In the genomic region with DNA sequence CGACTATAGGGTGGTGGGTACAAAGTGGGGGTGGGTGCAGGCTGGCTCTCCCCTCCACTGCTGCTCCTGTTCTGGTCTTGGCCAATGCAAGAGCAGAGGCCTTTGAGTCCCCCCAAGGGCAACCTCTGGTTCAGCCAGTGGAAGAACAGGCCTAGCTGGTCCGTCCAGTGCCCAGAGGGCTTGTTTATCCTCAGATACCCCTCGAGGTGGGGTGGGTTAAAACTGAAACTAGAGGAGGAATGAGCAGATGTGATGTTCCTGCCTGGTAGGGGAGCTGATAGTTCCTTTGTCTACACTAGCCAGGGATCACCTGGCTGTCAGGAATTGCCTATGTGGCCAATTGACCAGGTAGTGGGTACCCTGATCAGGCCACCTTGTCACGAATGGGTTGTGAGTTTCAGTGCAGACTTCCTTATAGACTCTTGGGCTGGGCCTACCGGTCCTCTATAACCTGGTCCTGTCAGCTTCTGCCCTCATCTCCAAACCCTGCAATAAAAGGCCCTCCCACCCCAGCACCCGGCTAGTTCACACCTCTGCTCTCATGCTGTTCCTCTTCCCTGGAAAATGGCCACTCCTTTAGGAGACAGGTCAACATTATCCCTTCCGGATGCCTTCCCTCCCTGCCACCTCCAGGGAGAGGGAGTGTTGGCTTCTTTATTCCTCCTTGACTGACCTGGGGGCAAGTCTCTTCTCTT, we compare ENCODE assay signal across 19 cellular contexts. TPM values are rescaled to one million over a fixed set of nuclear protein-coding genes. Genes with fewer than 3 reads are reported as not detected.
DNase-seq lines count a peak whose midpoint lies in the region; ATAC-seq and TF ChIP-seq lines count a peak whose summit lies in the region.
"Had no signal": no experiment of that assay in that cellular context is flagged by ENCODE, and none has a peak within 500 bp of the region (broad histone marks: within the 10 kb centered on the region; RNA-seq: fewer than 3 reads in every experiment).

No MANE protein-coding gene starts in this region.

- H3K9ac ChIP-seq in colonic mucosa (ENCODE audit: low read depth in 2 of 2, low read length in 2 of 2) (peak overlapping the region in 1 of 2 donors; percentile 68), neuronal stem cell (ENCODE audit: low read depth, low read length, poor library complexity) (no peak overlapping the region)

- POLR2A ChIA-PET in activated CD4-positive, alpha-beta memory T cell treated with anti-CD3 and anti-CD28 coated beads for 36 hours (lab: Charles Lee), result no interaction called here

- ATAC-seq in HG03097 (IDR thresholded peaks at IDR 0.05; ENCODE audit: low FRiP score, unreplicated experiment), result no peak

- no peak overlapping the region for H2BK5ac ChIP-seq in neuronal stem cell (ENCODE audit: low read length)

- no peak overlapping the region for H3K27ac Mint-ChIP-seq in Calu3 (ENCODE audit: unreplicated experiment)
- no peak overlapping the region for H3K27ac Mint-ChIP-seq in activated CD4-positive, alpha-beta memory T cell treated with anti-CD3 and anti-CD28 coated beads for 36 hours
- H3K27ac Mint-ChIP-seq: activated naive CD8-positive, alpha-beta T cell treated with anti-CD3 and anti-CD28 coated beads for 36 hours; activated T-cell treated with anti-CD3 and anti-CD28 coated beads, Interleukin-2, amount 50 U/mL, for 24 hours; B cell had no signal

- H2BK12ac ChIP-seq in neuronal stem cell (ENCODE audit: low read length), result no peak overlapping the region

- CTCF ChIA-PET in Calu3 (lab: Charles Lee), result interaction anchor here (0.6 to 2.4 kb wide), 5 partner anchors 27 to 509 kb away, joined by 3 to 21 read pairs (median 7); no protein-coding TSS in a partner anchor
- CTCF ChIA-PET in activated CD4-positive, alpha-beta memory T cell treated with anti-CD3 and anti-CD28 coated beads for 36 hours (lab: Charles Lee), result interaction anchor here (1.0 to 3.1 kb wide), 15 partner anchors 9 to 366 kb away, joined by 3 to 40 read pairs (median 6); a partner anchor contains a TSS

- TF ChIP-seq CTCF in Calu3 (IDR thresholded peaks at IDR 0.05; ENCODE audit: unreplicated experiment) (no peak), colonic mucosa (IDR thresholded peaks at IDR 0.05) (no peak)

- intact Hi-C loops in Calu3 (cut with micrococcal nuclease; ENCODE audit: unreplicated experiment), result loop anchor here (2.0 to 5.0 kb wide), 4 partner anchors 27 to 137 kb away; no protein-coding TSS in a partner anchor
- intact Hi-C loops in colonic mucosa (cut with DNase I), result loop anchor here (2.0 to 5.0 kb wide), 2 partner anchors 51 to 390 kb away; no protein-coding TSS in a partner anchor
- intact Hi-C loops in activated CD4-positive, alpha-beta memory T cell treated with anti-CD3 and anti-CD28 coated beads for 36 hours (cut with micrococcal nuclease), result no loop called here

- no peak overlapping the region for H4K8ac ChIP-seq in neuronal stem cell (ENCODE audit: low read depth, low read length)

- H3K36me3 Mint-ChIP-seq in Calu3 (ENCODE audit: insufficient read depth, unreplicated experiment), result no peaks in the 10 kb centered on the region
- H3K36me3 Mint-ChIP-seq in activated CD4-positive, alpha-beta memory T cell treated with anti-CD3 and anti-CD28 coated beads for 36 hours, result no peaks in the 10 kb centered on the region
- H3K36me3 Mint-ChIP-seq: activated naive CD8-positive, alpha-beta T cell treated with anti-CD3 and anti-CD28 coated beads for 36 hours; brain had no signal

- no peaks in the 10 kb centered on the region for H3K9me3 Mint-ChIP-seq in Calu3 (ENCODE audit: low read depth, unreplicated experiment)
- H3K9me3 Mint-ChIP-seq in activated CD4-positive, alpha-beta memory T cell treated with anti-CD3 and anti-CD28 coated beads for 36 hours, result no peaks in the 10 kb centered on the region
- H3K9me3 Mint-ChIP-seq: activated naive CD8-positive, alpha-beta T cell treated with anti-CD3 and anti-CD28 coated beads for 36 hours; activated T-cell treated with anti-CD3 and anti-CD28 coated beads, Interleukin-2, amount 50 U/mL, for 24 hours; brain; dendritic cell treated with granulocyte-macrophage colony-stimulating factor and Interleukin-4, amounts not matched to agents 40 ng/mL and 50 ng/mL, for 4 days; neural crest cell had no signal

- no TSS peak for BruUV-seq in Calu3 (replicated peaks; lab: Mats Ljungman, UMichigan)

- H2BK120ac ChIP-seq in neuronal stem cell (ENCODE audit: low read depth, low read length), result no peak overlapping the region

- no peak overlapping the region for H3K4me2 ChIP-seq in neuronal stem cell (ENCODE audit: insufficient read depth, low read length, poor library complexity, severe bottlenecking)

- no peaks in the 10 kb centered on the region for H3K9me3 ChIP-seq in colonic mucosa
- no peaks in the 10 kb centered on the region for H3K9me3 ChIP-seq in neuronal stem cell (replicated peaks in 1 of 2; ENCODE audit: control insufficient read depth in 2 of 2, insufficient read depth in 1 of 2, low read depth in 1 of 2, low read length in 2 of 2)

- DNase-seq in Calu3, result peak; percentile 84
- DNase-seq in HPDE6-E6E7 (ENCODE audit: extremely low spot score), result peak; percentile 67
- peak; percentile 68 for DNase-seq in colonic mucosa
- DNase-seq in neuronal stem cell (ENCODE audit: low spot score), result no peak
- no peak for DNase-seq in stimulated activated CD4-positive, alpha-beta T cell treated with anti-CD3 and anti-CD28 coated beads, Interleukin-4, amount 100 ng/mL, for 1 hour
- no peak for DNase-seq in retina
- no peak for DNase-seq in activated CD4-positive, alpha-beta memory T cell treated with anti-CD3 and anti-CD28 coated beads for 36 hours
- DNase-seq: activated naive CD8-positive, alpha-beta T cell treated with anti-CD3 and anti-CD28 coated beads for 36 hours; activated T-cell treated with anti-CD3 and anti-CD28 coated beads, Interleukin-2, amount 50 U/mL, for 24 hours; DMS 273 treated with DMSO at 0.1 percent for 48 hours; Kasumi-1; NCI-H1436 treated with DMSO at 0.1 percent for 48 hours; NCI-H446 treated with DMSO at 0.1 percent for 48 hours; T-helper 9 cell had no signal

- no peak overlapping the region for H2BK15ac ChIP-seq in neuronal stem cell (ENCODE audit: low read length)

- H3K4me3 ChIP-seq in colonic mucosa (no peak overlapping the region), neuronal stem cell (ENCODE audit: low read length in 2 of 2) (no peak overlapping the region)

- peak overlapping the region; percentile 26 for H3K23ac ChIP-seq in neuronal stem cell (ENCODE audit: low read depth, low read length, poor library complexity)

- H2AK5ac ChIP-seq in neuronal stem cell (ENCODE audit: low read depth, low read length), result no peak overlapping the region

- H3K27ac ChIP-seq in colonic mucosa (peak overlapping the region; percentile 37), neuronal stem cell (replicated peaks; ENCODE audit: low read length) (no peak overlapping the region)

- H3K27me3 ChIP-seq in colonic mucosa, result no peaks in the 10 kb centered on the region
- peaks cover 0 to 4% (median 0%) of the 10 kb centered on the region in 3 experiments for H3K27me3 ChIP-seq in neuronal stem cell (ENCODE audit: control insufficient read depth in 3 of 3, insufficient read depth in 3 of 3, low read depth in 1 of 3, low read length in 3 of 3)

- no peak overlapping the region for H4K91ac ChIP-seq in neuronal stem cell (ENCODE audit: low read depth, low read length, poor library complexity)

- H3K36me3 ChIP-seq in colonic mucosa (no peaks in the 10 kb centered on the region), neuronal stem cell (replicated peaks in 1 of 2; ENCODE audit: control insufficient read depth in 2 of 2, insufficient read depth in 2 of 2, low read length in 2 of 2) (no peaks in the 10 kb centered on the region)

- no peak overlapping the region for H3K14ac ChIP-seq in neuronal stem cell (ENCODE audit: low read length)

- H3K18ac ChIP-seq in neuronal stem cell (ENCODE audit: low read length), result peak overlapping the region; percentile 8

- no peak overlapping the region for H3K4me3 Mint-ChIP-seq in Calu3 (ENCODE audit: low read depth, unreplicated experiment)
- H3K4me3 Mint-ChIP-seq in activated CD4-positive, alpha-beta memory T cell treated with anti-CD3 and anti-CD28 coated beads for 36 hours, result no peak overlapping the region
- H3K4me3 Mint-ChIP-seq: activated naive CD8-positive, alpha-beta T cell treated with anti-CD3 and anti-CD28 coated beads for 36 hours; activated T-cell treated with anti-CD3 and anti-CD28 coated beads, Interleukin-2, amount 50 U/mL, for 24 hours; B cell; dendritic cell treated with granulocyte-macrophage colony-stimulating factor and Interleukin-4, amounts not matched to agents 40 ng/mL and 50 ng/mL, for 4 days; neural crest cell had no signal

- WGBS in neuronal stem cell (ENCODE audit: extremely low coverage in 2 of 2, insufficient read length in 2 of 2, insufficient replicate concordance in 1 of 2), 2 donors, result no CpG with 5 or more reads among the region's 7 CpGs

- peaks cover 33% of the 10 kb centered on the region for H3K4me1 Mint-ChIP-seq in Calu3 (ENCODE audit: low read depth, unreplicated experiment)
- H3K4me1 Mint-ChIP-seq in activated CD4-positive, alpha-beta memory T cell treated with anti-CD3 and anti-CD28 coated beads for 36 hours (ENCODE audit: low read depth), result peaks cover 22% of the 10 kb centered on the region

- no peak overlapping the region for H3K4ac ChIP-seq in neuronal stem cell (ENCODE audit: low read length)

- no peaks in the 10 kb centered on the region for H3K27me3 Mint-ChIP-seq in Calu3 (ENCODE audit: unreplicated experiment)
- H3K27me3 Mint-ChIP-seq in activated CD4-positive, alpha-beta memory T cell treated with anti-CD3 and anti-CD28 coated beads for 36 hours, result no peaks in the 10 kb centered on the region
- H3K27me3 Mint-ChIP-seq: activated naive CD8-positive, alpha-beta T cell treated with anti-CD3 and anti-CD28 coated beads for 36 hours; activated T-cell treated with anti-CD3 and anti-CD28 coated beads, Interleukin-2, amount 50 U/mL, for 24 hours; B cell; brain had no signal

- no peak overlapping the region for H2AFZ ChIP-seq in neuronal stem cell (ENCODE audit: low read length)

- peaks cover 4% of the 10 kb centered on the region for H3K4me1 ChIP-seq in colonic mucosa
- peaks cover 2 to 15% of the 10 kb centered on the region in 2 donors for H3K4me1 ChIP-seq in neuronal stem cell (ENCODE audit: control insufficient read depth in 2 of 2, insufficient read depth in 1 of 2, low read depth in 1 of 2, low read length in 2 of 2)

- H3K79me1 ChIP-seq in neuronal stem cell (ENCODE audit: low read depth, low read length), result no peaks in the 10 kb centered on the region

RNA-seq across cellular contexts. Expression of a gene that starts 10.7 kb away (rescaled TPM):
- total RNA-seq in Calu3 (2022) (1,038 and 1,111 TPM in 2 replicates), colonic mucosa (1,000 to 10,000 TPM in 1 of 2 donors, 100 to 1,000 TPM in 1; 357 to 1,349 TPM)
- polyA plus RNA-seq in neuronal stem cell (2013, experiment 1 of 2), result 653 TPM
- 672 TPM for polyA plus RNA-seq in neuronal stem cell (2013, experiment 2 of 2)
- total RNA-seq in activated CD4-positive, alpha-beta memory T cell treated with anti-CD3 and anti-CD28 coated beads for 36 hours, result 1,000 to 10,000 TPM; 1,107 to 1,148 TPM

RNA-seq across cellular contexts. Expression of a gene that starts 42.1 kb away (rescaled TPM):
- 33.0 and 37.6 TPM in 2 replicates for total RNA-seq in Calu3 (2022)
- 10 to 100 TPM; 30.0 to 31.2 TPM for total RNA-seq in colonic mucosa
- 12.6 TPM for polyA plus RNA-seq in neuronal stem cell (2013, experiment 1 of 2)
- polyA plus RNA-seq in neuronal stem cell (2013, experiment 2 of 2), result 13.0 TPM
- total RNA-seq in activated CD4-positive, alpha-beta memory T cell treated with anti-CD3 and anti-CD28 coated beads for 36 hours, result 10 to 100 TPM; 22.2 to 25.3 TPM

Comparison
In these comparisons a context has a peak if more than half of its experiments do, and no peak if none do; other contexts are left out.
1. DNase-seq: peak in Calu3 (single experiment), HPDE6-E6E7 (single experiment) and colonic mucosa (single experiment); none in neuronal stem cell (single experiment), stimulated activated CD4-positive, alpha-beta T cell treated with anti-CD3 and anti-CD28 coated beads, Interleukin-4, amount 100 ng/mL, for 1 hour (single experiment), retina (single experiment) and activated CD4-positive, alpha-beta memory T cell treated with anti-CD3 and anti-CD28 coated beads for 36 hours (single experiment).